In genomic region chr7:134729895-134730294, GRCh38 we compare ENCODE assay signal across 14 cellular contexts. TPM values are rescaled to one million over a fixed set of nuclear protein-coding genes. Genes with fewer than 3 reads are reported as not detected.
DNase-seq lines count a peak whose midpoint lies in the region; ATAC-seq and TF ChIP-seq lines count a peak whose summit lies in the region.
"Had no signal": no experiment of that assay in that cellular context is flagged by ENCODE, and none has a peak within 500 bp of the region (broad histone marks: within the 10 kb centered on the region; RNA-seq: fewer than 3 reads in every experiment).

No MANE protein-coding gene starts in this region.

- H3K4me3 Mint-ChIP-seq in dendritic cell treated with granulocyte-macrophage colony-stimulating factor and Interleukin-4, amounts not matched to agents 40 ng/mL and 50 ng/mL, for 4 days, result no peak overlapping the region
- H3K4me3 Mint-ChIP-seq: activated naive CD8-positive, alpha-beta T cell; CD4-positive, CD25-positive, alpha-beta regulatory T cell had no signal

- intact Hi-C loops in dendritic cell treated with granulocyte-macrophage colony-stimulating factor and Interleukin-4, amounts not matched to agents 40 ng/mL and 50 ng/mL, for 4 days (cut with micrococcal nuclease), result no loop called here
- intact Hi-C loops in stomach (cut with DNase I; ENCODE audit: low total_unique reads), result no loop called here

- TF ChIP-seq POLR2A in stomach (IDR thresholded peaks at IDR 0.05), result no peak

- H3K4me1 ChIP-seq in muscle layer of colon (ENCODE audit: insufficient read depth, low read length) (peaks cover 37% of the 10 kb centered on the region), stomach (peaks cover 0 to 34% (median 15%) of the 10 kb centered on the region in 4 donors)

- H3K36me3 ChIP-seq in muscle layer of colon (ENCODE audit: insufficient read depth, low read length) (no peaks in the 10 kb centered on the region), stomach (no peaks in the 10 kb centered on the region)
- H3K36me3 ChIP-seq: MG63 had no signal

- H3K36me3 Mint-ChIP-seq in dendritic cell treated with granulocyte-macrophage colony-stimulating factor and Interleukin-4, amounts not matched to agents 40 ng/mL and 50 ng/mL, for 4 days (ENCODE audit: low read depth), result no peaks in the 10 kb centered on the region
- H3K36me3 Mint-ChIP-seq: CD4-positive, CD25-positive, alpha-beta regulatory T cell had no signal

- no peak overlapping the region for H3K4me3 ChIP-seq in muscle layer of colon (ENCODE audit: low read depth in 1 of 2, low read length in 2 of 2)
- H3K4me3 ChIP-seq in stomach, result no peak overlapping the region
- H3K4me3 ChIP-seq: MG63 had no signal

- H3K27ac Mint-ChIP-seq in dendritic cell treated with granulocyte-macrophage colony-stimulating factor and Interleukin-4, amounts not matched to agents 40 ng/mL and 50 ng/mL, for 4 days, result peak overlapping the region; percentile 56
- H3K27ac Mint-ChIP-seq: activated naive CD8-positive, alpha-beta T cell; CD4-positive, CD25-positive, alpha-beta regulatory T cell had no signal

- no peak for TF ChIP-seq EP300 in stomach (IDR thresholded peaks at IDR 0.05)

- no peak for TF ChIP-seq CTCF in stomach (IDR thresholded peaks at IDR 0.05)

- H3K4me1 Mint-ChIP-seq in dendritic cell treated with granulocyte-macrophage colony-stimulating factor and Interleukin-4, amounts not matched to agents 40 ng/mL and 50 ng/mL, for 4 days (ENCODE audit: low read depth), result peaks cover 71% of the 10 kb centered on the region
- H3K4me1 Mint-ChIP-seq: CD4-positive, CD25-positive, alpha-beta regulatory T cell had no signal

- H3K9me3 ChIP-seq in muscle layer of colon (ENCODE audit: low read length) (no peaks in the 10 kb centered on the region), stomach (no peaks in the 10 kb centered on the region)
- H3K9me3 ChIP-seq: MG63 had no signal

- H3K27me3 Mint-ChIP-seq in dendritic cell treated with granulocyte-macrophage colony-stimulating factor and Interleukin-4, amounts not matched to agents 40 ng/mL and 50 ng/mL, for 4 days, result no peaks in the 10 kb centered on the region
- H3K27me3 Mint-ChIP-seq: activated naive CD8-positive, alpha-beta T cell had no signal

- peak overlapping the region; percentile 37 for H3K9ac ChIP-seq in muscle layer of colon (ENCODE audit: low read length)

- DNase-seq in M059J (ENCODE audit: low read depth) (peak; percentile 42), stomach (no peak), NCI-H1694 treated with DMSO at 0.1 percent for 48 hours (lab: John Stamatoyannopoulos, UW) (no peak), Ammon's horn (ENCODE audit: low spot score) (no peak)
- DNase-seq: CD4-positive, CD25-positive, alpha-beta regulatory T cell; mesendoderm; MG63; NCI-H510A; small intestine had no signal

- ATAC-seq in HG03457 (IDR thresholded peaks at IDR 0.05; ENCODE audit: unreplicated experiment) (no peak), HG03354 (IDR thresholded peaks at IDR 0.05; ENCODE audit: poor library complexity, severe bottlenecking, unreplicated experiment) (no peak)

- WGBS in stomach, 5 donors, result 48 to 67% (median 60%) methylated on average over 4 of the region's 4 CpGs

- H3K27me3 ChIP-seq in muscle layer of colon (ENCODE audit: control insufficient read depth in 1 of 2, insufficient read depth in 2 of 2, low read length in 2 of 2) (no peaks in the 10 kb centered on the region), stomach (no peaks in the 10 kb centered on the region)
- H3K27me3 ChIP-seq: MG63 had no signal

- H3K9me3 Mint-ChIP-seq in dendritic cell treated with granulocyte-macrophage colony-stimulating factor and Interleukin-4, amounts not matched to agents 40 ng/mL and 50 ng/mL, for 4 days, result peaks cover 7% of the 10 kb centered on the region

- peak overlapping the region; percentile 88 for H3K27ac ChIP-seq in muscle layer of colon (ENCODE audit: low read depth, low read length)
- H3K27ac ChIP-seq in stomach, result peak overlapping the region; percentile 56 to 86 (median 74)

RNA-seq across cellular contexts. Expression of gene CALD1, which starts 49.5 kb away (rescaled TPM):
- 243 and 296 TPM in 2 replicates for total RNA-seq in M059J (2014; rRNA removed; shearing (Covaris generic))
- total RNA-seq in stomach, result 1,000 to 10,000 TPM in 1 of 5 donors, 100 to 1,000 TPM in 4; 300 to 1,007 (median 620) TPM
- 100 to 1,000 TPM; 146 to 179 (median 172) TPM for polyA plus RNA-seq in stomach
